8 cellular contexts compared by ENCODE assay signal in genomic region chr10:115207276-115207675, GRCh38.
A peak's percentile ranks its signal among the peaks of the same experiment; 100 is the strongest.
DNase-seq lines count a peak whose midpoint lies in the region; ATAC-seq, FAIRE-seq and TF ChIP-seq lines count a peak whose summit lies in the region.
"Not testable (repeated sequence)": the region's sequence is repeated elsewhere in the genome, so short reads cannot be mapped to it uniquely, and the experiment has no call there.

No MANE protein-coding gene starts in this region.

- H3K9me3 Mint-ChIP-seq in activated CD8-positive, alpha-beta T cell treated with anti-CD3 and anti-CD28 coated beads, Interleukin-2, amount 10 ng/mL, durations not matched to agents 7 days and 5 days (ENCODE audit: insufficient read depth); activated naive CD8-positive, alpha-beta T cell treated with anti-CD3 and anti-CD28 coated beads, Interleukin-2, amount 10 ng/mL, durations not matched to agents 7 days and 5 days; effector memory CD8-positive, alpha-beta T cell; natural killer cell treated with Interleukin-12 subunit alpha and Interleukin-12 subunit beta and Interleukin-15 and Interleukin-18, amount 100 ng/mL, for 72 hours: not testable (repeated sequence)

- H3K9me2 ChIP-seq in SK-N-SH: not testable (repeated sequence)

- H3K4me3 ChIP-seq in A549; KMS-11 (IDR thresholded peaks at IDR 0.05; ENCODE audit: insufficient read depth, low read depth, low read length): not testable (repeated sequence)
- H3K4me3 ChIP-seq in SK-N-SH (ENCODE audit: low read depth in 2 of 2, low read length in 1 of 2): peak overlapping the region; percentile 30 to 60; a peak in 2 of 4 replicates

- not testable (repeated sequence) for TF ChIP-seq POLR2A in A549 (IDR thresholded peaks at IDR 0.05; ENCODE audit: low read length)

- DNase-seq in A549 (ENCODE audit: low read depth in 1 of 2, low spot score in 1 of 2); SK-N-SH; activated CD8-positive, alpha-beta T cell treated with anti-CD3 and anti-CD28 coated beads, Interleukin-2, amount 10 ng/mL, durations not matched to agents 7 days and 5 days; activated naive CD8-positive, alpha-beta T cell treated with anti-CD3 and anti-CD28 coated beads, Interleukin-2, amount 10 ng/mL, durations not matched to agents 7 days and 5 days; effector memory CD8-positive, alpha-beta T cell; natural killer cell treated with Interleukin-12 subunit alpha and Interleukin-12 subunit beta and Interleukin-15 and Interleukin-18, amount 100 ng/mL, for 72 hours (ENCODE audit: low spot score): not testable (repeated sequence)
- peak; percentile 24 for DNase-seq in EH (ENCODE audit: low read depth)

- H2AFZ ChIP-seq in KMS-11 (ENCODE audit: low read depth): not testable (repeated sequence)
- H2AFZ ChIP-seq in SK-N-SH (ENCODE audit: low read depth): peak overlapping the region; percentile 85; the same call in 1 of the 2 replicates

- not testable (repeated sequence) for H4K20me1 ChIP-seq in KMS-11 (ENCODE audit: insufficient read depth); SK-N-SH (ENCODE audit: insufficient read depth)

- not testable (repeated sequence) for H3K36me3 Mint-ChIP-seq in activated CD8-positive, alpha-beta T cell treated with anti-CD3 and anti-CD28 coated beads, Interleukin-2, amount 10 ng/mL, durations not matched to agents 7 days and 5 days (ENCODE audit: low read depth); activated naive CD8-positive, alpha-beta T cell treated with anti-CD3 and anti-CD28 coated beads, Interleukin-2, amount 10 ng/mL, durations not matched to agents 7 days and 5 days; effector memory CD8-positive, alpha-beta T cell (ENCODE audit: insufficient read depth); natural killer cell treated with Interleukin-12 subunit alpha and Interleukin-12 subunit beta and Interleukin-15 and Interleukin-18, amount 100 ng/mL, for 72 hours

- H3K27ac ChIP-seq in A549; KMS-11; SK-N-SH (ENCODE audit: low read depth in 2 of 2, low read length in 1 of 2): not testable (repeated sequence)

- not testable (repeated sequence) for H3K27me3 ChIP-seq in KMS-11 (ENCODE audit: insufficient read depth, low read depth); SK-N-SH (ENCODE audit: insufficient read depth)

- not testable (repeated sequence) for H3K9ac ChIP-seq in KMS-11, SK-N-SH

- H3K4me3 Mint-ChIP-seq in activated CD8-positive, alpha-beta T cell treated with anti-CD3 and anti-CD28 coated beads, Interleukin-2, amount 10 ng/mL, durations not matched to agents 7 days and 5 days: peak overlapping the region; percentile 71
- peak overlapping the region; percentile 85 for H3K4me3 Mint-ChIP-seq in activated naive CD8-positive, alpha-beta T cell treated with anti-CD3 and anti-CD28 coated beads, Interleukin-2, amount 10 ng/mL, durations not matched to agents 7 days and 5 days
- H3K4me3 Mint-ChIP-seq in effector memory CD8-positive, alpha-beta T cell: peak overlapping the region; percentile 61 to 74
- H3K4me3 Mint-ChIP-seq in natural killer cell treated with Interleukin-12 subunit alpha and Interleukin-12 subunit beta and Interleukin-15 and Interleukin-18, amount 100 ng/mL, for 72 hours: peak overlapping the region; percentile 75

- H3K4me1 ChIP-seq in A549; KMS-11 (ENCODE audit: low read depth, poor library complexity, severe bottlenecking); SK-N-SH (ENCODE audit: control insufficient read depth in 1 of 2, insufficient read depth in 2 of 2, low read depth in 1 of 2, low read length in 1 of 2): not testable (repeated sequence)

- not testable (repeated sequence) for H3K79me2 ChIP-seq in KMS-11 (ENCODE audit: insufficient read depth, low read depth); SK-N-SH (ENCODE audit: insufficient read depth)

- H3F3A ChIP-seq in SK-N-SH (replicated peaks; ENCODE audit: insufficient read depth): not testable (repeated sequence)

- not testable (repeated sequence) for TF ChIP-seq EP300 in A549 (IDR thresholded peaks at IDR 0.05); SK-N-SH (IDR thresholded peaks at IDR 0.05; ENCODE audit: borderline replicate concordance in 1 of 2, low read depth in 1 of 2, low read length in 1 of 2)

- H3K27me3 Mint-ChIP-seq in activated CD8-positive, alpha-beta T cell treated with anti-CD3 and anti-CD28 coated beads, Interleukin-2, amount 10 ng/mL, durations not matched to agents 7 days and 5 days (ENCODE audit: low read depth); activated naive CD8-positive, alpha-beta T cell treated with anti-CD3 and anti-CD28 coated beads, Interleukin-2, amount 10 ng/mL, durations not matched to agents 7 days and 5 days; effector memory CD8-positive, alpha-beta T cell; natural killer cell treated with Interleukin-12 subunit alpha and Interleukin-12 subunit beta and Interleukin-15 and Interleukin-18, amount 100 ng/mL, for 72 hours: not testable (repeated sequence)

- H3K27ac Mint-ChIP-seq in activated CD8-positive, alpha-beta T cell treated with anti-CD3 and anti-CD28 coated beads, Interleukin-2, amount 10 ng/mL, durations not matched to agents 7 days and 5 days: peak overlapping the region; percentile 24
- peak overlapping the region; percentile 51 for H3K27ac Mint-ChIP-seq in activated naive CD8-positive, alpha-beta T cell treated with anti-CD3 and anti-CD28 coated beads, Interleukin-2, amount 10 ng/mL, durations not matched to agents 7 days and 5 days
- peak overlapping the region; percentile 70 to 88 for H3K27ac Mint-ChIP-seq in effector memory CD8-positive, alpha-beta T cell
- H3K27ac Mint-ChIP-seq in natural killer cell treated with Interleukin-12 subunit alpha and Interleukin-12 subunit beta and Interleukin-15 and Interleukin-18, amount 100 ng/mL, for 72 hours: not testable (repeated sequence)

- FAIRE-seq in A549 (lab: Jason Lieb, UNC): not testable (repeated sequence)

- 95% methylated on average over 2 of the region's 2 CpGs for WGBS in A549 (ENCODE audit: missing lambda C conversion rate)
- 65% methylated on average over 2 of the region's 2 CpGs for WGBS in SK-N-SH (ENCODE audit: low lambda C conversion rate)

- POLR2A ChIA-PET in A549 (lab: Yijun Ruan, JAX); SK-N-SH (lab: Yijun Ruan, JAX); activated CD8-positive, alpha-beta T cell treated with anti-CD3 and anti-CD28 coated beads, Interleukin-2, amount 10 ng/mL, durations not matched to agents 7 days and 5 days (lab: Charles Lee); activated naive CD8-positive, alpha-beta T cell treated with anti-CD3 and anti-CD28 coated beads, Interleukin-2, amount 10 ng/mL, durations not matched to agents 7 days and 5 days (lab: Charles Lee): not testable (repeated sequence)

- peak overlapping the region; percentile 41; the same call in 1 of the 3 replicates for H3K4me2 ChIP-seq in A549
- peak overlapping the region; percentile 29 for H3K4me2 ChIP-seq in KMS-11
- peak overlapping the region; percentile 37 for H3K4me2 ChIP-seq in SK-N-SH

- not testable (repeated sequence) for TF ChIP-seq CTCF in A549 (IDR thresholded peaks at IDR 0.05); KMS-11 (conservative IDR thresholded peaks at IDR 0.05; ENCODE audit: low read depth, low read length); SK-N-SH (IDR thresholded peaks at IDR 0.05)

- ATAC-seq in A549; activated CD8-positive, alpha-beta T cell treated with anti-CD3 and anti-CD28 coated beads, Interleukin-2, amount 10 ng/mL, durations not matched to agents 7 days and 5 days; activated naive CD8-positive, alpha-beta T cell treated with anti-CD3 and anti-CD28 coated beads, Interleukin-2, amount 10 ng/mL, durations not matched to agents 7 days and 5 days (ENCODE audit: low read depth); effector memory CD8-positive, alpha-beta T cell (replicated peaks); natural killer cell treated with Interleukin-12 subunit alpha and Interleukin-12 subunit beta and Interleukin-15 and Interleukin-18, amount 100 ng/mL, for 72 hours: not testable (repeated sequence)

- not testable (repeated sequence) for H3K9me3 ChIP-seq in A549, SK-N-SH

- CTCF ChIA-PET in A549 (lab: Yijun Ruan, JAX); SK-N-SH (lab: Yijun Ruan, JAX); activated CD8-positive, alpha-beta T cell treated with anti-CD3 and anti-CD28 coated beads, Interleukin-2, amount 10 ng/mL, durations not matched to agents 7 days and 5 days (lab: Charles Lee): not testable (repeated sequence)

- not testable (repeated sequence) for H3K4me1 Mint-ChIP-seq in activated CD8-positive, alpha-beta T cell treated with anti-CD3 and anti-CD28 coated beads, Interleukin-2, amount 10 ng/mL, durations not matched to agents 7 days and 5 days (ENCODE audit: low read depth); activated naive CD8-positive, alpha-beta T cell treated with anti-CD3 and anti-CD28 coated beads, Interleukin-2, amount 10 ng/mL, durations not matched to agents 7 days and 5 days
- H3K4me1 Mint-ChIP-seq in effector memory CD8-positive, alpha-beta T cell (ENCODE audit: low read depth in 2 of 2): peaks cover 5 to 10% of the 10 kb centered on the region in 2 donors
- H3K4me1 Mint-ChIP-seq in natural killer cell treated with Interleukin-12 subunit alpha and Interleukin-12 subunit beta and Interleukin-15 and Interleukin-18, amount 100 ng/mL, for 72 hours (ENCODE audit: low read depth in 2 of 2): peaks cover 3 to 11% of the 10 kb centered on the region in 2 donors

- not testable (repeated sequence) for H3K36me3 ChIP-seq in KMS-11 (ENCODE audit: insufficient read depth); SK-N-SH (replicated peaks in 1 of 2; ENCODE audit: control insufficient read depth in 1 of 2, insufficient read depth in 2 of 2, low read length in 1 of 2)

- not testable (repeated sequence) for TF ChIP-seq RAD21 in A549 (conservative IDR thresholded peaks at IDR 0.05 in 1 of 2, IDR thresholded peaks at IDR 0.05 in 1 of 2); SK-N-SH (IDR thresholded peaks at IDR 0.05; ENCODE audit: low read length)
